22 cellular contexts compared by ENCODE assay signal in genomic region chr12:6639151-6639773, GRCh38. TPM values are rescaled to one million over a fixed set of nuclear protein-coding genes. Genes with fewer than 3 reads are reported as not detected.
DNase-seq lines count a peak whose midpoint lies in the region; ATAC-seq and TF ChIP-seq lines count a peak whose summit lies in the region.
"Had no signal": no experiment of that assay in that cellular context is flagged by ENCODE, and none has a peak within 500 bp of the region (broad histone marks: within the 10 kb centered on the region; RNA-seq: fewer than 3 reads in every experiment).

No MANE protein-coding gene starts in this region.

- H3K27me3 ChIP-seq in SK-N-SH (ENCODE audit: insufficient read depth) (no peaks in the 10 kb centered on the region), thyroid gland (no peaks in the 10 kb centered on the region)
- H3K27me3 ChIP-seq: transverse colon had no signal

- no peak for TF ChIP-seq CTCF in SK-N-SH (IDR thresholded peaks at IDR 0.05)
- TF ChIP-seq CTCF in thyroid gland (IDR thresholded peaks at IDR 0.05): no peak

- H3F3A ChIP-seq in SK-N-SH (replicated peaks; ENCODE audit: insufficient read depth): no peaks in the 10 kb centered on the region

- intact Hi-C loops in thyroid gland (cut with DNase I): no loop called here
- intact Hi-C loops in activated T-helper 2 cell treated with anti-CD3 and anti-CD28 coated beads, Interferon-gamma antibody, Interleukin-2, Interleukin-4, amounts not matched to agents 10 μg/mL and 5 μg/mL and 100 μg/mL, durations not matched to agents 14 hours and 24 hours and 36 hours (cut with micrococcal nuclease): no loop called here

- no peak for TF ChIP-seq EP300 in SK-N-SH (IDR thresholded peaks at IDR 0.05; ENCODE audit: borderline replicate concordance in 1 of 2, low read depth in 1 of 2, low read length in 1 of 2)

- H3K4me3 Mint-ChIP-seq in activated T-helper 2 cell treated with anti-CD3 and anti-CD28 coated beads, Interferon-gamma antibody, Interleukin-2, Interleukin-4, amounts not matched to agents 10 μg/mL and 5 μg/mL and 100 μg/mL, durations not matched to agents 14 hours and 24 hours and 36 hours (ENCODE audit: low read depth): no peak overlapping the region
- H3K4me3 Mint-ChIP-seq: activated CD4-positive, alpha-beta memory T cell treated with anti-CD3 and anti-CD28 coated beads, Interleukin-2, amount 10 ng/mL, durations not matched to agents 7 days and 5 days; activated naive CD4-positive, alpha-beta T cell treated with anti-CD3 and anti-CD28 coated beads, Interleukin-2, amount 50 U/mL, for 24 hours; activated T-cell treated with anti-CD3 and anti-CD28 coated beads, Interleukin-2, amount 50 U/mL, for 4 hours; T-cell had no signal

- TF ChIP-seq RAD21 in SK-N-SH (IDR thresholded peaks at IDR 0.05; ENCODE audit: low read length): no peak

- H3K4me1 ChIP-seq in SK-N-SH (ENCODE audit: control insufficient read depth in 1 of 2, insufficient read depth in 2 of 2, low read depth in 1 of 2, low read length in 1 of 2): peaks cover 0 to 16% of the 10 kb centered on the region in 2 experiments; a peak in 1 of 4 replicates
- peaks cover 28% of the 10 kb centered on the region for H3K4me1 ChIP-seq in mesodermal cell (ENCODE audit: control insufficient read depth, insufficient read depth, low read length, poor library complexity, severe bottlenecking)
- peaks cover 21 to 47% of the 10 kb centered on the region in 2 donors for H3K4me1 ChIP-seq in thyroid gland

- CTCF ChIA-PET in SK-N-SH (lab: Yijun Ruan, JAX): interaction anchor here (2.2 kb wide), 1 partner anchor 19 kb away, joined by 5 read pairs; no protein-coding TSS in a partner anchor

- H3K4me3 ChIP-seq in SK-N-SH (ENCODE audit: low read depth in 2 of 2, low read length in 1 of 2) (no peak overlapping the region), mesodermal cell (ENCODE audit: extremely low read depth, insufficient read depth, low read length, poor library complexity, severe bottlenecking) (no peak overlapping the region), thyroid gland (replicated peaks in 1 of 3) (no peak overlapping the region)
- H3K4me3 ChIP-seq: transverse colon had no signal

- H3K27ac ChIP-seq in SK-N-SH (ENCODE audit: low read depth in 2 of 2, low read length in 1 of 2) (no peak overlapping the region), cingulate gyrus (ENCODE audit: low read depth, low read length) (peak overlapping the region; percentile 32), mesodermal cell (ENCODE audit: low read depth, low read length, severe bottlenecking) (peak overlapping the region; percentile 82), thyroid gland (peak overlapping the region; percentile 65 to 92 (median 87))
- H3K27ac ChIP-seq: 22Rv1 had no signal

- peaks cover 19% of the 10 kb centered on the region for H3K4me1 Mint-ChIP-seq in activated T-helper 2 cell treated with anti-CD3 and anti-CD28 coated beads, Interferon-gamma antibody, Interleukin-2, Interleukin-4, amounts not matched to agents 10 μg/mL and 5 μg/mL and 100 μg/mL, durations not matched to agents 14 hours and 24 hours and 36 hours (ENCODE audit: low read depth)

- H3K79me2 ChIP-seq in SK-N-SH (ENCODE audit: insufficient read depth): no peaks in the 10 kb centered on the region

- peaks cover 10% of the 10 kb centered on the region for H3K36me3 Mint-ChIP-seq in activated T-helper 2 cell treated with anti-CD3 and anti-CD28 coated beads, Interferon-gamma antibody, Interleukin-2, Interleukin-4, amounts not matched to agents 10 μg/mL and 5 μg/mL and 100 μg/mL, durations not matched to agents 14 hours and 24 hours and 36 hours (ENCODE audit: low read depth)

- no peaks in the 10 kb centered on the region for H3K9me3 ChIP-seq in SK-N-SH
- H3K9me3 ChIP-seq in mesodermal cell (ENCODE audit: control insufficient read depth, low read length): peaks cover 5% of the 10 kb centered on the region
- H3K9me3 ChIP-seq in thyroid gland: no peaks in the 10 kb centered on the region
- H3K9me3 ChIP-seq: transverse colon had no signal

- H3K27ac Mint-ChIP-seq in activated T-helper 2 cell treated with anti-CD3 and anti-CD28 coated beads, Interferon-gamma antibody, Interleukin-2, Interleukin-4, amounts not matched to agents 10 μg/mL and 5 μg/mL and 100 μg/mL, durations not matched to agents 14 hours and 24 hours and 36 hours: no peak overlapping the region
- H3K27ac Mint-ChIP-seq: activated CD4-positive, alpha-beta memory T cell treated with anti-CD3 and anti-CD28 coated beads, Interleukin-2, amount 10 ng/mL, durations not matched to agents 7 days and 5 days; activated naive CD4-positive, alpha-beta T cell treated with anti-CD3 and anti-CD28 coated beads, Interleukin-2, amount 50 U/mL, for 24 hours; T-cell had no signal

- WGBS in SK-N-SH (ENCODE audit: low lambda C conversion rate): 69% methylated on average over 11 of the region's 11 CpGs
- 78 to 89% methylated on average over 6 to 9 of the region's 11 CpGs for WGBS in mesodermal cell (ENCODE audit: insufficient coverage in 2 of 2), 2 experiments
- WGBS in thyroid gland, 2 donors: 60 to 66% methylated on average over 11 of the region's 11 CpGs

- POLR2A ChIA-PET in SK-N-SH (lab: Yijun Ruan, JAX): no interaction called here

- no peaks in the 10 kb centered on the region for H3K9me2 ChIP-seq in SK-N-SH

- no peak overlapping the region for H2AFZ ChIP-seq in SK-N-SH (ENCODE audit: low read depth)

- no peak overlapping the region for H3K9ac ChIP-seq in SK-N-SH

- H3K36me3 ChIP-seq in SK-N-SH (replicated peaks in 1 of 2; ENCODE audit: control insufficient read depth in 1 of 2, insufficient read depth in 2 of 2, low read length in 1 of 2) (no peaks in the 10 kb centered on the region), mesodermal cell (ENCODE audit: control insufficient read depth, insufficient read depth, low read length) (peaks cover 4% of the 10 kb centered on the region), thyroid gland (no peaks in the 10 kb centered on the region)
- H3K36me3 ChIP-seq: transverse colon had no signal

- H3K4me2 ChIP-seq in SK-N-SH: no peak overlapping the region

- peaks cover 12% of the 10 kb centered on the region for H3K27me3 Mint-ChIP-seq in activated T-helper 2 cell treated with anti-CD3 and anti-CD28 coated beads, Interferon-gamma antibody, Interleukin-2, Interleukin-4, amounts not matched to agents 10 μg/mL and 5 μg/mL and 100 μg/mL, durations not matched to agents 14 hours and 24 hours and 36 hours (ENCODE audit: low read depth)
- H3K27me3 Mint-ChIP-seq: activated naive CD4-positive, alpha-beta T cell treated with anti-CD3 and anti-CD28 coated beads, Interleukin-2, amount 50 U/mL, for 24 hours; T-cell had no signal

- ATAC-seq in SK-N-SH treated with all-trans-retinoic acid at 6 μM for 48 hours: no peak
- ATAC-seq in GM19452 (IDR thresholded peaks at IDR 0.05; ENCODE audit: unreplicated experiment): no peak
- ATAC-seq: activated T-cell treated with anti-CD3 and anti-CD28 coated beads, Interleukin-2, amount 50 U/mL, for 4 hours; T-cell had no signal

- DNase-seq in SK-N-SH (peak; percentile 8), thyroid gland (peak; percentile 66 to 77), DMS53 (lab: John Stamatoyannopoulos, UW) (no peak)
- DNase-seq in activated T-helper 2 cell treated with anti-CD3 and anti-CD28 coated beads, Interferon-gamma antibody, Interleukin-2, Interleukin-4, amounts not matched to agents 10 μg/mL and 5 μg/mL and 100 μg/mL, durations not matched to agents 14 hours and 24 hours and 36 hours (ENCODE audit: low spot score): no peak
- DNase-seq: activated CD4-positive, alpha-beta memory T cell treated with anti-CD3 and anti-CD28 coated beads, Interleukin-2, amount 10 ng/mL, durations not matched to agents 7 days and 5 days; activated T-cell treated with anti-CD3 and anti-CD28 coated beads, Interleukin-2, amount 50 U/mL, for 4 hours; AML-193; foreskin fibroblast; kidney glomerular epithelial cell; midbrain; NCI-H1436; Right ventricle myocardium superior; T-cell; transverse colon had no signal

- peak in 1 of 2 donors; percentile 9 for TF ChIP-seq POLR2A in thyroid gland (IDR thresholded peaks at IDR 0.05)

- no peaks in the 10 kb centered on the region for H4K20me1 ChIP-seq in SK-N-SH (ENCODE audit: insufficient read depth)

- peaks cover 14% of the 10 kb centered on the region for H3K9me3 Mint-ChIP-seq in activated T-helper 2 cell treated with anti-CD3 and anti-CD28 coated beads, Interferon-gamma antibody, Interleukin-2, Interleukin-4, amounts not matched to agents 10 μg/mL and 5 μg/mL and 100 μg/mL, durations not matched to agents 14 hours and 24 hours and 36 hours

RNA-seq across cellular contexts. Expression of gene LPAR5, which starts 3.5 kb away (rescaled TPM):
- 0.03 and 0.05 TPM in 2 replicates for polyA plus RNA-seq in SK-N-SH (2012; rRNA removed)
- polyA plus RNA-seq in SK-N-SH (2012; cell fraction: cytosol; rRNA removed): 0.03 and 0.05 TPM in 2 replicates
- polyA plus RNA-seq in SK-N-SH (2012; cell fraction: nucleus; rRNA removed): 0.15 TPM in 2 replicates
- polyA plus RNA-seq in mesodermal cell (2013, experiment 1 of 2): 3.2 TPM
- polyA plus RNA-seq in mesodermal cell (2013, experiment 2 of 2): 1.7 TPM
- 1 to 10 TPM in 3 of 4 donors, under 1 TPM in 1; 0.78 to 8.1 (median 3.5) TPM for total RNA-seq in thyroid gland
- 3.6 and 4.1 TPM in 2 replicates for total RNA-seq in activated T-helper 2 cell treated with anti-CD3 and anti-CD28 coated beads, Interferon-gamma antibody, Interleukin-2, Interleukin-4, amounts not matched to agents 10 μg/mL and 5 μg/mL and 100 μg/mL, durations not matched to agents 14 hours and 24 hours and 36 hours
- total RNA-seq: renal cortical epithelial cell had no signal

RNA-seq across cellular contexts. Expression of gene ACRBP, which starts 8.0 kb away (rescaled TPM):
- polyA plus RNA-seq in SK-N-SH (2012; rRNA removed): 0.71 and 0.88 TPM in 2 replicates
- polyA plus RNA-seq in SK-N-SH (2012; cell fraction: cytosol; rRNA removed): 0.35 and 0.58 TPM in 2 replicates
- polyA plus RNA-seq in SK-N-SH (2012; cell fraction: nucleus; rRNA removed): 5.4 and 6.0 TPM in 2 replicates
- polyA plus RNA-seq in mesodermal cell (2013, experiment 1 of 2): 6.3 TPM
- 4.0 TPM for polyA plus RNA-seq in mesodermal cell (2013, experiment 2 of 2)
- total RNA-seq in thyroid gland: 10 to 100 TPM in 2 of 4 donors, 1 to 10 TPM in 2; 8.9 to 11.4 (median 10.4) TPM
- total RNA-seq in activated T-helper 2 cell treated with anti-CD3 and anti-CD28 coated beads, Interferon-gamma antibody, Interleukin-2, Interleukin-4, amounts not matched to agents 10 μg/mL and 5 μg/mL and 100 μg/mL, durations not matched to agents 14 hours and 24 hours and 36 hours: 1.2 and 1.5 TPM in 2 replicates
- total RNA-seq: H4 had no signal

RNA-seq across cellular contexts. Expression of gene ING4, which starts 23.7 kb away (rescaled TPM):
- 96.5 and 163 TPM in 2 replicates for polyA plus RNA-seq in SK-N-SH (2012; rRNA removed)
- polyA plus RNA-seq in SK-N-SH (2012; cell fraction: cytosol; rRNA removed): 108 and 110 TPM in 2 replicates
- polyA plus RNA-seq in SK-N-SH (2012; cell fraction: nucleus; rRNA removed): 252 and 353 TPM in 2 replicates
- polyA plus RNA-seq in mesodermal cell (2013, experiment 1 of 2): 38.7 TPM
- 38.1 TPM for polyA plus RNA-seq in mesodermal cell (2013, experiment 2 of 2)
- 10 to 100 TPM; 52.7 to 85.1 (median 67.2) TPM for total RNA-seq in thyroid gland
- total RNA-seq in activated T-helper 2 cell treated with anti-CD3 and anti-CD28 coated beads, Interferon-gamma antibody, Interleukin-2, Interleukin-4, amounts not matched to agents 10 μg/mL and 5 μg/mL and 100 μg/mL, durations not matched to agents 14 hours and 24 hours and 36 hours: 18.5 and 19.1 TPM in 2 replicates

RNA-seq across cellular contexts. Expression of gene CHD4, which starts 32.1 kb away (rescaled TPM):
- 85.5 and 90.5 TPM in 2 replicates for polyA plus RNA-seq in SK-N-SH (2012; rRNA removed)
- 63.2 and 74.4 TPM in 2 replicates for polyA plus RNA-seq in SK-N-SH (2012; cell fraction: cytosol; rRNA removed)
- polyA plus RNA-seq in SK-N-SH (2012; cell fraction: nucleus; rRNA removed): 200 and 254 TPM in 2 replicates
- polyA plus RNA-seq in mesodermal cell (2013, experiment 1 of 2): 261 TPM
- 233 TPM for polyA plus RNA-seq in mesodermal cell (2013, experiment 2 of 2)
- total RNA-seq in thyroid gland: 100 to 1,000 TPM; 152 to 337 (median 263) TPM
- 343 and 351 TPM in 2 replicates for total RNA-seq in activated T-helper 2 cell treated with anti-CD3 and anti-CD28 coated beads, Interferon-gamma antibody, Interleukin-2, Interleukin-4, amounts not matched to agents 10 μg/mL and 5 μg/mL and 100 μg/mL, durations not matched to agents 14 hours and 24 hours and 36 hours

RNA-seq across cellular contexts. Expression of gene ZNF384, which starts 49.9 kb away (rescaled TPM):
- polyA plus RNA-seq in SK-N-SH (2012; rRNA removed): 64.9 and 80.4 TPM in 2 replicates
- 32.4 and 44.0 TPM in 2 replicates for polyA plus RNA-seq in SK-N-SH (2012; cell fraction: cytosol; rRNA removed)
- 222 and 232 TPM in 2 replicates for polyA plus RNA-seq in SK-N-SH (2012; cell fraction: nucleus; rRNA removed)
- 64.8 TPM for polyA plus RNA-seq in mesodermal cell (2013, experiment 1 of 2)
- 55.8 TPM for polyA plus RNA-seq in mesodermal cell (2013, experiment 2 of 2)
- 10 to 100 TPM; 41.9 to 72.8 (median 53.1) TPM for total RNA-seq in thyroid gland
- 73.7 and 75.4 TPM in 2 replicates for total RNA-seq in activated T-helper 2 cell treated with anti-CD3 and anti-CD28 coated beads, Interferon-gamma antibody, Interleukin-2, Interleukin-4, amounts not matched to agents 10 μg/mL and 5 μg/mL and 100 μg/mL, durations not matched to agents 14 hours and 24 hours and 36 hours

Comparison
In these comparisons a context has a peak if more than half of its experiments do, and no peak if none do; other contexts are left out.
1. DNase-seq: peak in SK-N-SH (single experiment) and thyroid gland (2 of 2); none in activated T-helper 2 cell treated with anti-CD3 and anti-CD28 coated beads, Interferon-gamma antibody, Interleukin-2, Interleukin-4, amounts not matched to agents 10 μg/mL and 5 μg/mL and 100 μg/mL, durations not matched to agents 14 hours and 24 hours and 36 hours (single experiment) and DMS53 (single experiment).
2. H3K27ac ChIP-seq: peak in cingulate gyrus (single experiment), mesodermal cell (single experiment) and thyroid gland (3 of 3); none in SK-N-SH (0 of 2).